1 cellular context compared by ENCODE assay signal in genomic region chr20:37377346-37378081, GRCh38.
TF ChIP-seq lines count a peak whose summit lies in the region.

No MANE protein-coding gene starts in this region.

TF ChIP-seq in HepG2, 621 proteins besides CTCF, POLR2A, EP300 and RAD21 (continued from another document):
- TF ChIP-seq, protein P1, sequence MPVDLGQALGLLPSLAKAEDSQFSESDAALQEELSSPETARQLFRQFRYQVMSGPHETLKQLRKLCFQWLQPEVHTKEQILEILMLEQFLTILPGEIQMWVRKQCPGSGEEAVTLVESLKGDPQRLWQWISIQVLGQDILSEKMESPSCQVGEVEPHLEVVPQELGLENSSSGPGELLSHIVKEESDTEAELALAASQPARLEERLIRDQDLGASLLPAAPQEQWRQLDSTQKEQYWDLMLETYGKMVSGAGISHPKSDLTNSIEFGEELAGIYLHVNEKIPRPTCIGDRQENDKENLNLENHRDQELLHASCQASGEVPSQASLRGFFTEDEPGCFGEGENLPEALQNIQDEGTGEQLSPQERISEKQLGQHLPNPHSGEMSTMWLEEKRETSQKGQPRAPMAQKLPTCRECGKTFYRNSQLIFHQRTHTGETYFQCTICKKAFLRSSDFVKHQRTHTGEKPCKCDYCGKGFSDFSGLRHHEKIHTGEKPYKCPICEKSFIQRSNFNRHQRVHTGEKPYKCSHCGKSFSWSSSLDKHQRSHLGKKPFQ (CRISPR knock-in tag; IDR thresholded peaks at IDR 0.05; ENCODE audit: insufficient replicate concordance): no peak
- no peak for TF ChIP-seq DNMT1 (CRISPR knock-in tag; IDR thresholded peaks at IDR 0.05)
- 0 out of 2 replicates have a peak, but pooled peaks have one; percentile 28 for TF ChIP-seq CEBPB (IDR thresholded peaks at IDR 0.05; ENCODE audit: borderline replicate concordance, low read depth, low read length)
- TF ChIP-seq ZNF770 (CRISPR knock-in tag; IDR thresholded peaks at IDR 0.05): no peak
- no peak for TF ChIP-seq SOX5 (CRISPR knock-in tag; IDR thresholded peaks at IDR 0.05; ENCODE audit: borderline replicate concordance)
- no peak for TF ChIP-seq MZF1 (CRISPR knock-in tag; IDR thresholded peaks at IDR 0.05; ENCODE audit: borderline replicate concordance)
- no peak for TF ChIP-seq JUN (CRISPR knock-in tag; IDR thresholded peaks at IDR 0.05)
